Comparison of ENCODE assay signal across 15 cellular contexts in the genomic region with DNA sequence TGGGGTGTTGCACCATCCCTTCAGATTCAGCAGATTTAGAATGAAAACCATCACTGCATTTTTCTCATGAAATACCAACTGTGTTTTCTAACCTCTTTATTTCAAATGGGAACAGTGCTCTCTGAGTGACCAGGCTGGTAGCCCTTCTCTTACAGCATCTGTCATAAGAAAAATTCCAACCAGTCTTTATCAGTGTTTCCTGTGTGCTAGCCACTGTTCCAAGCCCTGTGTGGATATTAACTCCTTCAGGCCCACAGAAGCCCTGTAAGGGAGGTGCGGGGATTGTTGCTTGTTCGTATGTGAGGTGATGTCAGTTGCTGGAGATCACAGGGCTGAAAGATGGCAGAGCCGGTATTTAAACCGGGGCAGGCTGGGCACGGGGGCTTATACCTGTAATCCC. TPM values are rescaled to one million over a fixed set of nuclear protein-coding genes. Genes with fewer than 3 reads are reported as not detected.
DNase-seq lines count a peak whose midpoint lies in the region; ATAC-seq and TF ChIP-seq lines count a peak whose summit lies in the region.
"Had no signal": no experiment of that assay in that cellular context is flagged by ENCODE, and none has a peak within 500 bp of the region (broad histone marks: within the 10 kb centered on the region; RNA-seq: fewer than 3 reads in every experiment).

No MANE protein-coding gene starts in this region.

- H3K9ac ChIP-seq in HUES48 (ENCODE audit: low read depth, low read length): no peak overlapping the region

- peak; percentile 53 for DNase-seq in brain microvascular endothelial cell
- no peak for DNase-seq in right atrium auricular region (ENCODE audit: low spot score)
- DNase-seq in psoas muscle: no peak
- no peak for DNase-seq in RWPE1 (ENCODE audit: low spot score)
- no peak for DNase-seq in amniotic stem cell (lab: John Stamatoyannopoulos, UW)
- DNase-seq: activated CD8-positive, alpha-beta T cell treated with anti-CD3 and anti-CD28 coated beads, Interleukin-2, amount 10 ng/mL, durations not matched to agents 7 days and 5 days; Calu3; effector memory CD8-positive, alpha-beta T cell; kidney; NCI-H226; stimulated activated naive B cell treated with anti-CD40 and anti-IgM and Interleukin-4, amounts not matched to agents 10 μg/mL and 1 μg/mL and 100 μg/mL, for 72 hours had no signal

- POLR2A ChIA-PET in RWPE1 (lab: Yijun Ruan, JAX; ENCODE audit: low non-redundant PET): no interaction called here

- no peaks in the 10 kb centered on the region for H3K36me3 ChIP-seq in HUES48 (ENCODE audit: control insufficient read depth, insufficient read depth, low read length)
- H3K36me3 ChIP-seq in brain microvascular endothelial cell (replicated peaks): no peaks in the 10 kb centered on the region
- peaks cover 6% of the 10 kb centered on the region for H3K36me3 ChIP-seq in right atrium auricular region
- peaks cover 4 to 9% of the 10 kb centered on the region in 2 donors for H3K36me3 ChIP-seq in psoas muscle (ENCODE audit: insufficient read depth in 1 of 2, low read depth in 1 of 2)

- ATAC-seq in psoas muscle (no peak), HG02678 (IDR thresholded peaks at IDR 0.05; ENCODE audit: unreplicated experiment) (no peak), GM21529 (IDR thresholded peaks at IDR 0.05; ENCODE audit: unreplicated experiment) (no peak)
- ATAC-seq: activated CD8-positive, alpha-beta T cell treated with anti-CD3 and anti-CD28 coated beads, Interleukin-2, amount 10 ng/mL, durations not matched to agents 7 days and 5 days; effector memory CD8-positive, alpha-beta T cell; natural killer cell treated with Interleukin-12 subunit alpha and Interleukin-12 subunit beta and Interleukin-15 and Interleukin-18, amount 100 ng/mL, for 72 hours; stimulated activated naive B cell treated with anti-CD40 and anti-IgM and Interleukin-4, amounts not matched to agents 10 μg/mL and 1 μg/mL and 100 μg/mL, for 72 hours had no signal

- TF ChIP-seq CTCF in brain microvascular endothelial cell (IDR thresholded peaks at IDR 0.05; ENCODE audit: low read depth, low read length, missing control alignments) (no peak), right atrium auricular region (IDR thresholded peaks at IDR 0.05) (no peak), psoas muscle (IDR thresholded peaks at IDR 0.05) (no peak), RWPE1 (conservative IDR thresholded peaks at IDR 0.05; ENCODE audit: low read depth) (no peak)

- in situ Hi-C loops in brain microvascular endothelial cell (cut with HindIII; ENCODE audit: low pct_ligation_motif_present, low sequenced_read_pairs): no loop called here

- H3K27me3 ChIP-seq in HUES48 (ENCODE audit: control insufficient read depth, insufficient read depth, low read length) (no peaks in the 10 kb centered on the region), brain microvascular endothelial cell (replicated peaks) (no peaks in the 10 kb centered on the region), right atrium auricular region (no peaks in the 10 kb centered on the region), psoas muscle (ENCODE audit: insufficient read depth in 3 of 3, low read length in 2 of 3) (no peaks in the 10 kb centered on the region)

- intact Hi-C loops in psoas muscle (cut with DNase I): loop anchor here in 1 of 2 donors (5.0 kb wide), 1 partner anchor 34 kb away; no protein-coding TSS in a partner anchor

- CTCF ChIA-PET in RWPE1 (lab: Yijun Ruan, JAX): no interaction called here

- peaks cover 6% of the 10 kb centered on the region for H3K9me3 ChIP-seq in HUES48 (ENCODE audit: control insufficient read depth, insufficient read depth, low read length)
- no peaks in the 10 kb centered on the region for H3K9me3 ChIP-seq in right atrium auricular region
- no peaks in the 10 kb centered on the region for H3K9me3 ChIP-seq in psoas muscle

- WGBS in psoas muscle, 3 donors: 60 to 83% (median 71%) methylated on average over 5 of the region's 5 CpGs

- H3K4me1 ChIP-seq in HUES48 (ENCODE audit: control insufficient read depth, insufficient read depth, low read length) (peaks cover 44% of the 10 kb centered on the region), right atrium auricular region (peaks cover 0 to 68% of the 10 kb centered on the region in 2 donors), psoas muscle (peaks cover 72% of the 10 kb centered on the region)

- H3K27ac ChIP-seq in HUES48 (ENCODE audit: low read depth, low read length): peak overlapping the region; percentile 86
- no peak overlapping the region for H3K27ac ChIP-seq in brain microvascular endothelial cell
- H3K27ac ChIP-seq in right atrium auricular region: peak overlapping the region; percentile 82 to 84
- peak overlapping the region; percentile 81 for H3K27ac ChIP-seq in psoas muscle
- no peak overlapping the region for H3K27ac ChIP-seq in RWPE1

- H3K4me3 ChIP-seq in HUES48 (ENCODE audit: low read depth, low read length) (peak overlapping the region; percentile 37), brain microvascular endothelial cell (ENCODE audit: low read depth, low read length) (no peak overlapping the region), right atrium auricular region (no peak overlapping the region), psoas muscle (no peak overlapping the region)

RNA-seq across cellular contexts. Expression of gene H6PD, which starts 19.1 kb away (rescaled TPM):
- 10 to 100 TPM; 35.0 to 41.0 TPM for total RNA-seq in right atrium auricular region
- 10 to 100 TPM; 21.0 to 56.8 (median 37.0) TPM for total RNA-seq in psoas muscle
- polyA plus RNA-seq in psoas muscle: 10 to 100 TPM in 2 of 3 donors, 1 to 10 TPM in 1; 5.8 to 23.4 (median 14.9) TPM

RNA-seq across cellular contexts. Expression of gene SPSB1, which starts 39.0 kb away (rescaled TPM):
- total RNA-seq in right atrium auricular region (10 to 100 TPM; 20.1 to 20.8 TPM), psoas muscle (10 to 100 TPM; 12.0 to 60.7 (median 42.1) TPM)
- 10 to 100 TPM; 22.9 to 46.2 (median 28.6) TPM for polyA plus RNA-seq in psoas muscle

Comparison
In these comparisons a context has a peak if more than half of its experiments do, and no peak if none do; other contexts are left out.
1. H3K27ac ChIP-seq: peak in HUES48 (single experiment), right atrium auricular region (2 of 2) and psoas muscle (single experiment); none in brain microvascular endothelial cell (single experiment) and RWPE1 (single experiment).